9 cellular contexts compared by ENCODE assay signal in genomic region chr12:110688446-110689001, GRCh38. TPM values are rescaled to one million over a fixed set of nuclear protein-coding genes. Genes with fewer than 3 reads are reported as not detected.
A peak's percentile ranks its signal among the peaks of the same experiment; 100 is the strongest.
DNase-seq lines count a peak whose midpoint lies in the region; ATAC-seq, FAIRE-seq and TF ChIP-seq lines count a peak whose summit lies in the region.
"Had no signal": no experiment of that assay in that cellular context is flagged by ENCODE, and none has a peak within 500 bp of the region (broad histone marks: within the 10 kb centered on the region; RNA-seq: fewer than 3 reads in every experiment).

No MANE protein-coding gene starts in this region.

- H3K27me3 ChIP-seq in NT2/D1 (ENCODE audit: insufficient read depth, insufficient read length) (peaks cover 19% of the 10 kb centered on the region), pancreas (peaks cover 0 to 5% (median 0%) of the 10 kb centered on the region in 4 donors)

- peak overlapping the region; percentile 87 for H3K9ac ChIP-seq in NT2/D1 (ENCODE audit: insufficient read length, low read depth)

- FAIRE-seq in GM18507 (lab: Jason Lieb, UNC) (peak; percentile 60), pancreas (lab: Jason Lieb, UNC) (no peak)

- H3K9me3 ChIP-seq in NT2/D1 (ENCODE audit: insufficient read depth, low read length) (no peaks in the 10 kb centered on the region), pancreas (no peaks in the 10 kb centered on the region)
- H3K9me3 ChIP-seq: SJSA1 had no signal

- TF ChIP-seq CTCF in fibroblast of mammary gland (conservative IDR thresholded peaks at IDR 0.05; ENCODE audit: control insufficient read depth, insufficient read depth, low read depth, low read length) (no peak), pancreas (IDR thresholded peaks at IDR 0.05) (no peak)

- H3K4me3 ChIP-seq in NT2/D1 (ENCODE audit: insufficient read length, low read depth) (peak overlapping the region; percentile 62), fibroblast of mammary gland (ENCODE audit: control insufficient read depth, low read depth, low read length) (peak overlapping the region; percentile 43), pancreas (peak overlapping the region; percentile 26 to 69 (median 46))
- H3K4me3 ChIP-seq: SJSA1 had no signal

- no peak overlapping the region for H3K27ac ChIP-seq in pancreas
- H3K27ac ChIP-seq: SJSA1 had no signal

- ATAC-seq in pancreas (peak; percentile 15 to 44 (median 29)), GM18520 (IDR thresholded peaks at IDR 0.05; ENCODE audit: unreplicated experiment) (no peak), HG02840 (IDR thresholded peaks at IDR 0.05; ENCODE audit: low FRiP score, unreplicated experiment) (no peak)

- DNase-seq in GM18507 (ENCODE audit: extremely low spot score, insufficient read length, low read depth) (no peak), NT2/D1 (ENCODE audit: low read depth, low spot score) (no peak), fibroblast of mammary gland (ENCODE audit: low read depth) (no peak), pancreas (peak in 3 of 6 donors; percentile 39 to 71 (median 49)), GOT3 (lab: John Stamatoyannopoulos, UW) (no peak), NCI-H2171 treated with DMSO at 0.1 percent for 48 hours (lab: John Stamatoyannopoulos, UW) (no peak)

- WGBS in pancreas, 2 donors: 5% methylated on average over 18 to 32 of the region's 32 CpGs

- intact Hi-C loops in pancreas (cut with DNase I): no loop called here

- H3K4me1 ChIP-seq in NT2/D1 (ENCODE audit: insufficient read depth, insufficient read length) (peaks cover 12% of the 10 kb centered on the region), pancreas (peaks cover 0 to 6% (median 0%) of the 10 kb centered on the region in 3 donors)

- H3K36me3 ChIP-seq in NT2/D1 (ENCODE audit: insufficient read depth, insufficient read length, low read length) (no peaks in the 10 kb centered on the region), pancreas (no peaks in the 10 kb centered on the region)
- H3K36me3 ChIP-seq: SJSA1 had no signal

RNA-seq across cellular contexts. Expression of gene HVCN1, which starts 0.4 kb away (rescaled TPM):
- 1 to 10 TPM in 3 of 6 donors, under 1 TPM in 3; 0.42 to 5.2 (median 1.1) TPM for total RNA-seq in pancreas
- polyA plus RNA-seq in pancreas: 1 to 10 TPM; 1.5 to 2.0 TPM
- total RNA-seq: SJSA1 had no signal

RNA-seq across cellular contexts. Expression of gene PPP1CC, which starts 54.2 kb away (rescaled TPM):
- total RNA-seq in pancreas: 10 to 100 TPM; 58.6 to 92.7 (median 75.9) TPM
- polyA plus RNA-seq in pancreas: 10 to 100 TPM; 33.3 to 52.9 TPM

Comparison
In these comparisons a context has a peak if more than half of its experiments do, and no peak if none do; other contexts are left out.
1. ATAC-seq: peak in pancreas (4 of 4); none in GM18520 (single experiment) and HG02840 (single experiment).
2. Peak in every context shown above with its lines, with median percentiles within 50 percentile points of each other: H3K4me3 ChIP-seq.